In the genomic region with DNA sequence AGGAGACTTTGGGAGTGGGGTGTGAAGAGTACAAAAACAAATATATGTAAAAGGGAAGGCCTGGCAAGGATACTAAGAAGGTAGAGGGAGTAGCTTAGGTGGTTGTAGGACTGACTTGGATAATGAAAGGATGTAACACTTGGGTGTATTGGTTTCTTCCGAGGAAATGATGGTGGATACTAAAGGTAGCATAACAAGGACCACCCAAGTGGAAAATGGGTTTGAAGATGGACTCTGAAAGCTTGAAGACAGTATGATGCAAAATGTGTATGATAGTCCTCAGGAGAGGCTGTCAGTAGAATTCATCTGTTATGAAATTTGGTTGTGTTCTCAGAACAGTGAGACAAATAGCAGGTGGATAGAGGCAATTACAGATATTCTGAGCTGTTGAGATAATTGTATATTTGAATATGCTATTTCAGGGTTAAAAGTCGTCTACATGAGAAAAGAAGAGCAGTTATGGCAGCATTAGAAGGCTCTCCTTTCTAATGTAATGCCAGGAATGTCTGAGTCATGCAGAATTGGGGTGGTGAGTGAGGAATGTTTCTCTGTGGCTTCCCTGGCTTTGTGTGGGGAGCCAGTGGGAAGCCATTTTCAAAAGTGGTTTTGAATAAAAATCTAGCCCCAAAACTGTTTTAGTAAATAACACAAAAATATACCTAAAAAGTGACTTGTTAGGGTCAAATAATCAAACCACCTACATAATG, we compare ENCODE assay signal across 11 cellular contexts.
A peak's percentile ranks its signal among the peaks of the same experiment; 100 is the strongest.
DNase-seq lines count a peak whose midpoint lies in the region; ATAC-seq and TF ChIP-seq lines count a peak whose summit lies in the region.
"Had no signal": no experiment of that assay in that cellular context is flagged by ENCODE, and none has a peak within 500 bp of the region (broad histone marks: within the 10 kb centered on the region; RNA-seq: fewer than 3 reads in every experiment).

No MANE protein-coding gene starts in this region.

- H3K4me3 ChIP-seq in ACC112 (ENCODE audit: low read depth, low read length) (no peak overlapping the region), astrocyte of the cerebellum (ENCODE audit: low read depth, low read length) (no peak overlapping the region), WERI-Rb-1 (ENCODE audit: low read depth, low read length) (no peak overlapping the region)
- H3K4me3 ChIP-seq: left ventricle myocardium inferior had no signal

- no peaks in the 10 kb centered on the region for H3K27me3 ChIP-seq in ACC112 (ENCODE audit: insufficient read depth, low read length)
- no peaks in the 10 kb centered on the region for H3K27me3 ChIP-seq in WERI-Rb-1 (ENCODE audit: insufficient read depth, low read depth, severe bottlenecking)

- ATAC-seq in HG03139 (IDR thresholded peaks at IDR 0.05; ENCODE audit: unreplicated experiment) (no peak), GM21619 (IDR thresholded peaks at IDR 0.05; ENCODE audit: unreplicated experiment) (no peak)

- peaks cover 12% of the 10 kb centered on the region for H3K4me1 ChIP-seq in ACC112 (ENCODE audit: control insufficient read depth, insufficient read depth, low read length, unreplicated experiment)

- no peak for TF ChIP-seq CTCF in astrocyte of the cerebellum (IDR thresholded peaks at IDR 0.05; ENCODE audit: low read depth, low read length, missing control alignments)
- no peak for TF ChIP-seq CTCF in WERI-Rb-1 (IDR thresholded peaks at IDR 0.05; ENCODE audit: low read depth, low read length)

- H3K27ac ChIP-seq in ACC112 (ENCODE audit: low read depth, low read length) (0 out of 2 replicates have a peak overlapping the region, but pooled peaks have one; percentile 12), WERI-Rb-1 (no peak overlapping the region)
- H3K27ac ChIP-seq: C4-2B, left ventricle myocardium inferior had no signal

- H3K9me3 ChIP-seq in WERI-Rb-1 (ENCODE audit: severe bottlenecking), result no peaks in the 10 kb centered on the region
- H3K9me3 ChIP-seq: left ventricle myocardium inferior had no signal

- H2AFZ ChIP-seq in ACC112 (ENCODE audit: low read length, unreplicated experiment), result peak overlapping the region; percentile 2

- no peaks in the 10 kb centered on the region for H3K36me3 ChIP-seq in ACC112 (ENCODE audit: insufficient read depth, low read length)
- H3K36me3 ChIP-seq in WERI-Rb-1, result no peaks in the 10 kb centered on the region
- H3K36me3 ChIP-seq: left ventricle myocardium inferior had no signal

- in situ Hi-C loops in astrocyte of the cerebellum (cut with HindIII; ENCODE audit: low sequenced_read_pairs), result no loop called here

- DNase-seq in HS-27A (ENCODE audit: low read depth) (peak; percentile 92), astrocyte of the cerebellum (ENCODE audit: low read depth) (peak; percentile 95), iPS-NIHi7 (ENCODE audit: extremely low spot score) (peak; percentile 73), WERI-Rb-1 (no peak), NCI-H2171 treated with DMSO at 0.1 percent for 48 hours (lab: John Stamatoyannopoulos, UW) (no peak)
- DNase-seq: KG1, left ventricle myocardium inferior had no signal

- H3K79me2 ChIP-seq in ACC112 (ENCODE audit: control insufficient read depth, insufficient read depth, low read length, unreplicated experiment), result no peaks in the 10 kb centered on the region

Comparison
In these comparisons a context has a peak if more than half of its experiments do, and no peak if none do; other contexts are left out.
1. DNase-seq: peak in HS-27A (single experiment), astrocyte of the cerebellum (single experiment) and iPS-NIHi7 (single experiment); none in WERI-Rb-1 (single experiment) and NCI-H2171 treated with DMSO at 0.1 percent for 48 hours (single experiment).